3 cellular contexts compared by ENCODE assay signal in genomic region chr22:23534201-23534850, GRCh38.
TF ChIP-seq lines count a peak whose summit lies in the region.

No MANE protein-coding gene starts in this region.

TF ChIP-seq in SK-N-SH, 30 proteins besides CTCF, POLR2A, EP300 and RAD21:
- TF ChIP-seq ELF1 (IDR thresholded peaks at IDR 0.05), result no peak
- TF ChIP-seq MXI1 (IDR thresholded peaks at IDR 0.05; ENCODE audit: low read depth, low read length), result no peak
- no peak for TF ChIP-seq EZH2phosphoT487 (IDR thresholded peaks at IDR 0.05; ENCODE audit: borderline replicate concordance, low read depth)
- TF ChIP-seq REST (IDR thresholded peaks at IDR 0.05; ENCODE audit: low read depth, low read length), result no peak
- no peak for TF ChIP-seq USF1 (IDR thresholded peaks at IDR 0.05; ENCODE audit: borderline replicate concordance, low read depth)
- TF ChIP-seq JUND (IDR thresholded peaks at IDR 0.05), result no peak
- TF ChIP-seq FOXJ3 (CRISPR knock-in tag; IDR thresholded peaks at IDR 0.05), result no peak
- no peak for TF ChIP-seq ZBTB33 (IDR thresholded peaks at IDR 0.05; ENCODE audit: borderline replicate concordance, low read depth)

TF ChIP-seq in SK-N-SH treated with all-trans-retinoic acid at 6 μM for 48 hours, 23 proteins besides CTCF, POLR2A, EP300 and RAD21:
- no peak for TF ChIP-seq TCF4 (CRISPR knock-in tag; IDR thresholded peaks at IDR 0.05; ENCODE audit: borderline replicate concordance)
- no peak for TF ChIP-seq ZC3H10 (CRISPR knock-in tag; IDR thresholded peaks at IDR 0.05)
- TF ChIP-seq CREB5 (CRISPR knock-in tag; IDR thresholded peaks at IDR 0.05; ENCODE audit: low read depth), result no peak
- TF ChIP-seq BACH2 (CRISPR knock-in tag; IDR thresholded peaks at IDR 0.05; ENCODE audit: borderline replicate concordance), result no peak
- TF ChIP-seq PATZ1 (CRISPR knock-in tag; IDR thresholded peaks at IDR 0.05; ENCODE audit: borderline replicate concordance), result no peak
- TF ChIP-seq PPARA (CRISPR knock-in tag; IDR thresholded peaks at IDR 0.05; ENCODE audit: borderline replicate concordance), result no peak
- TF ChIP-seq CSRNP3 (CRISPR knock-in tag; IDR thresholded peaks at IDR 0.05), result no peak
- no peak for TF ChIP-seq ARNTL (CRISPR knock-in tag; IDR thresholded peaks at IDR 0.05; ENCODE audit: borderline replicate concordance, low read depth)

TF ChIP-seq in K562, 482 proteins besides CTCF, POLR2A, EP300 and RAD21:
- TF ChIP-seq VEZF1 (CRISPR knock-in tag; IDR thresholded peaks at IDR 0.05), result peak; percentile 10; the same call in 1 of the 2 replicates
- TF ChIP-seq, protein P1, sequence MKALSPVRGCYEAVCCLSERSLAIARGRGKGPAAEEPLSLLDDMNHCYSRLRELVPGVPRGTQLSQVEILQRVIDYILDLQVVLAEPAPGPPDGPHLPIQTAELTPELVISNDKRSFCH (CRISPR knock-in tag; IDR thresholded peaks at IDR 0.05), result no peak
- TF ChIP-seq, protein P1 (tag; IDR thresholded peaks at IDR 0.05), result 0 out of 2 replicates have a peak, but pooled peaks have one; percentile 35
- TF ChIP-seq, protein P2, sequence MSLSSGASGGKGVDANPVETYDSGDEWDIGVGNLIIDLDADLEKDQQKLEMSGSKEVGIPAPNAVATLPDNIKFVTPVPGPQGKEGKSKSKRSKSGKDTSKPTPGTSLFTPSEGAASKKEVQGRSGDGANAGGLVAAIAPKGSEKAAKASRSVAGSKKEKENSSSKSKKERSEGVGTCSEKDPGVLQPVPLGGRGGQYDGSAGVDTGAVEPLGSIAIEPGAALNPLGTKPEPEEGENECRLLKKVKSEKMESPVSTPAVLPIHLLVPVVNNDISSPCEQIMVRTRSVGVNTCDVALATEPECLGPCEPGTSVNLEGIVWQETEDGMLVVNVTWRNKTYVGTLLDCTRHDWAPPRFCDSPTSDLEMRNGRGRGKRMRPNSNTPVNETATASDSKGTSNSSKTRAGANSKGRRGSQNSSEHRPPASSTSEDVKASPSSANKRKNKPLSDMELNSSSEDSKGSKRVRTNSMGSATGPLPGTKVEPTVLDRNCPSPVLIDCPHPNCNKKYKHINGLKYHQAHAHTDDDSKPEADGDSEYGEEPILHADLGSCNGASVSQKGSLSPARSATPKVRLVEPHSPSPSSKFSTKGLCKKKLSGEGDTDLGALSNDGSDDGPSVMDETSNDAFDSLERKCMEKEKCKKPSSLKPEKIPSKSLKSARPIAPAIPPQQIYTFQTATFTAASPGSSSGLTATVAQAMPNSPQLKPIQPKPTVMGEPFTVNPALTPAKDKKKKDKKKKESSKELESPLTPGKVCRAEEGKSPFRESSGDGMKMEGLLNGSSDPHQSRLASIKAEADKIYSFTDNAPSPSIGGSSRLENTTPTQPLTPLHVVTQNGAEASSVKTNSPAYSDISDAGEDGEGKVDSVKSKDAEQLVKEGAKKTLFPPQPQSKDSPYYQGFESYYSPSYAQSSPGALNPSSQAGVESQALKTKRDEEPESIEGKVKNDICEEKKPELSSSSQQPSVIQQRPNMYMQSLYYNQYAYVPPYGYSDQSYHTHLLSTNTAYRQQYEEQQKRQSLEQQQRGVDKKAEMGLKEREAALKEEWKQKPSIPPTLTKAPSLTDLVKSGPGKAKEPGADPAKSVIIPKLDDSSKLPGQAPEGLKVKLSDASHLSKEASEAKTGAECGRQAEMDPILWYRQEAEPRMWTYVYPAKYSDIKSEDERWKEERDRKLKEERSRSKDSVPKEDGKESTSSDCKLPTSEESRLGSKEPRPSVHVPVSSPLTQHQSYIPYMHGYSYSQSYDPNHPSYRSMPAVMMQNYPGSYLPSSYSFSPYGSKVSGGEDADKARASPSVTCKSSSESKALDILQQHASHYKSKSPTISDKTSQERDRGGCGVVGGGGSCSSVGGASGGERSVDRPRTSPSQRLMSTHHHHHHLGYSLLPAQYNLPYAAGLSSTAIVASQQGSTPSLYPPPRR (CRISPR knock-in tag; IDR thresholded peaks at IDR 0.05; ENCODE audit: borderline replicate concordance), result no peak
- TF ChIP-seq, protein P3, sequence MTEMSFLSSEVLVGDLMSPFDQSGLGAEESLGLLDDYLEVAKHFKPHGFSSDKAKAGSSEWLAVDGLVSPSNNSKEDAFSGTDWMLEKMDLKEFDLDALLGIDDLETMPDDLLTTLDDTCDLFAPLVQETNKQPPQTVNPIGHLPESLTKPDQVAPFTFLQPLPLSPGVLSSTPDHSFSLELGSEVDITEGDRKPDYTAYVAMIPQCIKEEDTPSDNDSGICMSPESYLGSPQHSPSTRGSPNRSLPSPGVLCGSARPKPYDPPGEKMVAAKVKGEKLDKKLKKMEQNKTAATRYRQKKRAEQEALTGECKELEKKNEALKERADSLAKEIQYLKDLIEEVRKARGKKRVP (CRISPR knock-in tag; IDR thresholded peaks at IDR 0.05), result no peak
- no peak for TF ChIP-seq ETS2 (tag; IDR thresholded peaks at IDR 0.05; ENCODE audit: borderline replicate concordance, poor library complexity, severe bottlenecking)
- TF ChIP-seq, protein P4, sequence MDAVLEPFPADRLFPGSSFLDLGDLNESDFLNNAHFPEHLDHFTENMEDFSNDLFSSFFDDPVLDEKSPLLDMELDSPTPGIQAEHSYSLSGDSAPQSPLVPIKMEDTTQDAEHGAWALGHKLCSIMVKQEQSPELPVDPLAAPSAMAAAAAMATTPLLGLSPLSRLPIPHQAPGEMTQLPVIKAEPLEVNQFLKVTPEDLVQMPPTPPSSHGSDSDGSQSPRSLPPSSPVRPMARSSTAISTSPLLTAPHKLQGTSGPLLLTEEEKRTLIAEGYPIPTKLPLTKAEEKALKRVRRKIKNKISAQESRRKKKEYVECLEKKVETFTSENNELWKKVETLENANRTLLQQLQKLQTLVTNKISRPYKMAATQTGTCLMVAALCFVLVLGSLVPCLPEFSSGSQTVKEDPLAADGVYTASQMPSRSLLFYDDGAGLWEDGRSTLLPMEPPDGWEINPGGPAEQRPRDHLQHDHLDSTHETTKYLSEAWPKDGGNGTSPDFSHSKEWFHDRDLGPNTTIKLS (IDR thresholded peaks at IDR 0.05; ENCODE audit: borderline replicate concordance, low read depth), result no peak
- no peak for TF ChIP-seq PRMT5 (CRISPR knock-in tag; IDR thresholded peaks at IDR 0.05)
- TF ChIP-seq RFX7 (CRISPR knock-in tag; IDR thresholded peaks at IDR 0.05), result no peak
- TF ChIP-seq ZBTB7A (IDR thresholded peaks at IDR 0.05; ENCODE audit: borderline replicate concordance, control insufficient read depth, low read depth, low read length), result no peak
TF ChIP-seq in K562: peak in this region for 2.
